ENCODE assay signal across 10 cellular contexts in genomic region chr3:11480663-11481298, GRCh38.
DNase-seq lines count a peak whose midpoint lies in the region; ATAC-seq and TF ChIP-seq lines count a peak whose summit lies in the region.
"Had no signal": no experiment of that assay in that cellular context is flagged by ENCODE, and none has a peak within 500 bp of the region (broad histone marks: within the 10 kb centered on the region; RNA-seq: fewer than 3 reads in every experiment).

No MANE protein-coding gene starts in this region.

- no peak overlapping the region for H2AK5ac ChIP-seq in mesendoderm (ENCODE audit: low read length)

- H3K36me3 Mint-ChIP-seq in endodermal cell (ENCODE audit: low read depth), result no peaks in the 10 kb centered on the region

- H3K4me1 Mint-ChIP-seq in endodermal cell, result peaks cover 11% of the 10 kb centered on the region
- H3K4me1 Mint-ChIP-seq: activated naive CD8-positive, alpha-beta T cell treated with anti-CD3 and anti-CD28 coated beads for 36 hours had no signal

- TF ChIP-seq CTCF in endodermal cell (conservative IDR thresholded peaks at IDR 0.05), result no peak

- H3K9ac ChIP-seq in endodermal cell (ENCODE audit: extremely low read depth, low read length, poor library complexity, severe bottlenecking) (no peak overlapping the region), mesendoderm (ENCODE audit: low read length) (no peak overlapping the region)
- H3K9ac ChIP-seq: KMS-11 had no signal

- WGBS in endodermal cell (ENCODE audit: insufficient coverage in 1 of 2, insufficient read length in 1 of 2), 2 experiments, result 86 to 89% methylated on average over 6 to 7 of the region's 7 CpGs
- WGBS in mesendoderm (ENCODE audit: extremely low coverage, insufficient coverage, low lambda C conversion rate), result no CpG with 5 or more reads among the region's 7 CpGs

- no peak overlapping the region for H3K56ac ChIP-seq in mesendoderm (ENCODE audit: low read length)

- no peak overlapping the region for H2BK15ac ChIP-seq in mesendoderm (replicated peaks; ENCODE audit: low read depth)

- H3K18ac ChIP-seq in mesendoderm (ENCODE audit: low read length), result no peak overlapping the region

- no peaks in the 10 kb centered on the region for H3K79me1 ChIP-seq in mesendoderm (ENCODE audit: low read length)

- H2BK5ac ChIP-seq in mesendoderm (ENCODE audit: low read length), result no peak overlapping the region

- H3K23ac ChIP-seq in mesendoderm (ENCODE audit: low read length), result no peak overlapping the region

- H3K27me3 ChIP-seq in endodermal cell (ENCODE audit: control insufficient read depth, insufficient read depth, low read length, poor library complexity, severe bottlenecking) (no peaks in the 10 kb centered on the region), mesendoderm (ENCODE audit: insufficient read depth, low read length, poor library complexity) (no peaks in the 10 kb centered on the region)

- H3K4me2 ChIP-seq in mesendoderm (ENCODE audit: low read length), result no peak overlapping the region
- H3K4me2 ChIP-seq: KMS-11 had no signal

- H3K9me3 ChIP-seq in endodermal cell (ENCODE audit: control insufficient read depth, low read length), result no peaks in the 10 kb centered on the region

- DNase-seq in Right ventricle myocardium inferior (ENCODE audit: missing footprints) (no peak), cardiac septum (ENCODE audit: low spot score) (no peak), endodermal cell (peak; percentile 78), mesendoderm (peak; percentile 77), NCI-H2227 treated with DMSO at 0.1 percent for 48 hours (lab: John Stamatoyannopoulos, UW) (no peak), caudate nucleus (lab: John Stamatoyannopoulos, UW) (no peak)
- no peak for DNase-seq in activated CD4-positive, alpha-beta T cell treated with anti-CD3 and anti-CD28 coated beads for 48 hours
- DNase-seq: activated naive CD8-positive, alpha-beta T cell treated with anti-CD3 and anti-CD28 coated beads for 36 hours had no signal

- H3K27ac Mint-ChIP-seq in endodermal cell, result no peak overlapping the region
- H3K27ac Mint-ChIP-seq: activated naive CD8-positive, alpha-beta T cell treated with anti-CD3 and anti-CD28 coated beads for 36 hours had no signal

- no peaks in the 10 kb centered on the region for H3K36me3 ChIP-seq in endodermal cell (ENCODE audit: control insufficient read depth, insufficient read depth, low read length)
- H3K36me3 ChIP-seq in mesendoderm (ENCODE audit: control insufficient read depth, insufficient read depth, low read length), result no peaks in the 10 kb centered on the region

- no peak overlapping the region for H4K8ac ChIP-seq in mesendoderm (ENCODE audit: low read depth, low read length)

- no peak overlapping the region for H3K27ac ChIP-seq in endodermal cell (ENCODE audit: low read depth, low read length)
- H3K27ac ChIP-seq in mesendoderm (ENCODE audit: low read depth, low read length), result peak overlapping the region; percentile 19
- no peak overlapping the region for H3K27ac ChIP-seq in caudate nucleus (ENCODE audit: low read depth, low read length)
- H3K27ac ChIP-seq: KMS-11 had no signal

- peaks cover 7% of the 10 kb centered on the region for H3K4me1 ChIP-seq in endodermal cell (ENCODE audit: control insufficient read depth, insufficient read depth, low read length)
- peaks cover 5% of the 10 kb centered on the region for H3K4me1 ChIP-seq in mesendoderm (ENCODE audit: control insufficient read depth, low read depth, low read length)

- intact Hi-C loops in Right ventricle myocardium inferior (cut with DNase I) (no loop called here), cardiac septum (cut with DNase I) (no loop called here)

- H3K27me3 Mint-ChIP-seq in endodermal cell (ENCODE audit: insufficient read depth), result no peaks in the 10 kb centered on the region
- H3K27me3 Mint-ChIP-seq: activated naive CD8-positive, alpha-beta T cell treated with anti-CD3 and anti-CD28 coated beads for 36 hours had no signal

- no peak overlapping the region for H4K5ac ChIP-seq in mesendoderm (ENCODE audit: low read length)

- ATAC-seq in Right ventricle myocardium inferior, result peak; percentile 74
- no peak for ATAC-seq in HG02759 (IDR thresholded peaks at IDR 0.05; ENCODE audit: unreplicated experiment)

- H3K4me3 Mint-ChIP-seq in endodermal cell, result no peak overlapping the region
- H3K4me3 Mint-ChIP-seq: activated naive CD8-positive, alpha-beta T cell treated with anti-CD3 and anti-CD28 coated beads for 36 hours had no signal

- no peak overlapping the region for H2BK120ac ChIP-seq in mesendoderm (ENCODE audit: low read depth, low read length)

- H3K9me3 Mint-ChIP-seq in endodermal cell, result peaks cover 11% of the 10 kb centered on the region

- H3K4me3 ChIP-seq in endodermal cell (ENCODE audit: low read length), result no peak overlapping the region
- H3K4me3 ChIP-seq in mesendoderm (ENCODE audit: low read length), result no peak overlapping the region

- no peaks in the 10 kb centered on the region for H3K79me2 ChIP-seq in mesendoderm (ENCODE audit: control insufficient read depth, insufficient read depth, low read length)

- no peak overlapping the region for H3K4ac ChIP-seq in mesendoderm (ENCODE audit: low read depth, low read length)

Comparison
In these comparisons a context has a peak if more than half of its experiments do, and no peak if none do; other contexts are left out.
1. DNase-seq: peak in endodermal cell (single experiment) and mesendoderm (single experiment); none in Right ventricle myocardium inferior (single experiment), cardiac septum (single experiment), activated CD4-positive, alpha-beta T cell treated with anti-CD3 and anti-CD28 coated beads for 48 hours (single experiment), NCI-H2227 treated with DMSO at 0.1 percent for 48 hours (single experiment) and caudate nucleus (0 of 61).